8 cellular contexts compared by ENCODE assay signal in the genomic region with DNA sequence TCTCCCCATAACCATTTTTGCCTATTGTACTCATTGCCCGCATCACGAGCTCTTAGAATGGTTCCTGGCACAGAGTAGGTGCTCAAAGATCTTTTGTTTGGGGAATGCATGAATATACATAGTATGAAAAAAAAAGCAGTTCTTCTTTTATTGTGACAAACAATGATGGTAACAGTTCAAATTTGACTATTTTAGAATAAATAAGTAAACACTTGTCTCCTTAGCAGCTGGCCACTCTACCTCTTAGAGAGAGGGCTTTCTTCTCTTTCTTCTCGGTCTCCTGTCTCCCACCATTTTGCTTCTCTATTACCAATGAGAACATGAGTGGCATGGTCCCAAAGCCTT. TPM values are rescaled to one million over a fixed set of nuclear protein-coding genes. Genes with fewer than 3 reads are reported as not detected.
DNase-seq lines count a peak whose midpoint lies in the region; ATAC-seq, FAIRE-seq and TF ChIP-seq lines count a peak whose summit lies in the region.

No MANE protein-coding gene starts in this region.

- no peaks in the 10 kb centered on the region for H3K79me2 ChIP-seq in parathyroid adenoma

- H2AFZ ChIP-seq in parathyroid adenoma = peak overlapping the region; percentile 88

- H3K27ac ChIP-seq in CD4-positive, CD25-positive, alpha-beta regulatory T cell (ENCODE audit: insufficient read depth, low read length, poor library complexity, severe bottlenecking) = peak overlapping the region; percentile 80
- H3K27ac ChIP-seq in parathyroid adenoma = peak overlapping the region; percentile 75

- peaks cover 5 to 43% (median 33%) of the 10 kb centered on the region in 4 donors for H3K4me1 Mint-ChIP-seq in CD4-positive, CD25-positive, alpha-beta regulatory T cell

- H3K4me2 ChIP-seq in parathyroid adenoma (ENCODE audit: low read length) = peak overlapping the region; percentile 99

- no peaks in the 10 kb centered on the region for H3K36me3 ChIP-seq in CD4-positive, CD25-positive, alpha-beta regulatory T cell (ENCODE audit: control insufficient read depth, insufficient read depth, low read length)
- H3K36me3 ChIP-seq in parathyroid adenoma (ENCODE audit: control insufficient read depth, insufficient read depth, low read length) = no peaks in the 10 kb centered on the region

- peak overlapping the region; percentile 50 to 88 (median 87) for H3K27ac Mint-ChIP-seq in CD4-positive, CD25-positive, alpha-beta regulatory T cell

- no peak for DNase-seq in CD4-positive, CD25-positive, alpha-beta regulatory T cell
- DNase-seq in NB4 (ENCODE audit: low read depth) (no peak), epithelial cell of proximal tubule (ENCODE audit: low read depth) (no peak), GM13976 (ENCODE audit: low spot score) (no peak), LoVo (ENCODE audit: low spot score) (no peak), RCC 7860 (ENCODE audit: low spot score) (no peak)

- H3K4me3 Mint-ChIP-seq in CD4-positive, CD25-positive, alpha-beta regulatory T cell = peak overlapping the region; percentile 68 to 97 (median 91)

- H3K4me3 ChIP-seq in CD4-positive, CD25-positive, alpha-beta regulatory T cell (ENCODE audit: low read depth, low read length) = peak overlapping the region; percentile 80
- H3K4me3 ChIP-seq in NB4 (ENCODE audit: low read depth, low read length) (peak overlapping the region; percentile 50), epithelial cell of proximal tubule (ENCODE audit: low read depth, low read length) (peak overlapping the region; percentile 80), parathyroid adenoma (ENCODE audit: low read depth, low read length) (peak overlapping the region; percentile 83)

- no peak overlapping the region for H3K9ac ChIP-seq in parathyroid adenoma

- no peak for ATAC-seq in CD4-positive, CD25-positive, alpha-beta regulatory T cell (ENCODE audit: low read depth in 2 of 2)
- ATAC-seq in GM19455 (IDR thresholded peaks at IDR 0.05; ENCODE audit: unreplicated experiment) = peak; percentile 3

- no peaks in the 10 kb centered on the region for H3K9me3 ChIP-seq in CD4-positive, CD25-positive, alpha-beta regulatory T cell (ENCODE audit: control insufficient read depth in 2 of 2, low read length in 2 of 2)
- no peaks in the 10 kb centered on the region for H3K9me3 ChIP-seq in parathyroid adenoma (ENCODE audit: control insufficient read depth, low read length)

- peaks cover 0 to 2% (median 0%) of the 10 kb centered on the region in 7 donors for H3K9me3 Mint-ChIP-seq in CD4-positive, CD25-positive, alpha-beta regulatory T cell

- H3K36me3 Mint-ChIP-seq in CD4-positive, CD25-positive, alpha-beta regulatory T cell = no peaks in the 10 kb centered on the region

- TF ChIP-seq CTCF in NB4 (IDR thresholded peaks at IDR 0.05; ENCODE audit: low read depth, low read length) (no peak), epithelial cell of proximal tubule (conservative IDR thresholded peaks at IDR 0.05; ENCODE audit: low read depth, low read length) (no peak), parathyroid adenoma (IDR thresholded peaks at IDR 0.05) (no peak), GM13976 (IDR thresholded peaks at IDR 0.05; ENCODE audit: borderline replicate concordance, control extremely low read depth, extremely low read depth, insufficient read depth, missing control alignments) (no peak)

- in situ Hi-C loops in GM13976 (cut with MboI; ENCODE audit: low sequenced_read_pairs, unreplicated experiment) = no loop called here

- FAIRE-seq in RCC 7860 (lab: Jason Lieb, UNC) = no peak

- H3K27me3 ChIP-seq in CD4-positive, CD25-positive, alpha-beta regulatory T cell (ENCODE audit: control insufficient read depth, insufficient read depth, low read length) = no peaks in the 10 kb centered on the region
- H3K27me3 ChIP-seq in parathyroid adenoma (ENCODE audit: control insufficient read depth, insufficient read depth, low read length) = no peaks in the 10 kb centered on the region

- peaks cover 36% of the 10 kb centered on the region for H3K27me3 Mint-ChIP-seq in CD4-positive, CD25-positive, alpha-beta regulatory T cell

- TF ChIP-seq POLR2A in NB4 (IDR thresholded peaks at IDR 0.05; ENCODE audit: extremely low read depth, insufficient read length) = no peak

- peaks cover 39% of the 10 kb centered on the region for H3K4me1 ChIP-seq in CD4-positive, CD25-positive, alpha-beta regulatory T cell (ENCODE audit: control insufficient read depth, insufficient read depth, low read length, poor library complexity, severe bottlenecking)
- peaks cover 3% of the 10 kb centered on the region for H3K4me1 ChIP-seq in parathyroid adenoma

RNA-seq across cellular contexts. Expression of a gene that starts 0.7 kb away (rescaled TPM):
- total RNA-seq in CD4-positive, CD25-positive, alpha-beta regulatory T cell = 27.7 TPM
- polyA plus RNA-seq in CD4-positive, CD25-positive, alpha-beta regulatory T cell = 10 to 100 TPM; 22.0 to 42.0 (median 25.0) TPM
- total RNA-seq in epithelial cell of proximal tubule = 16.8 and 18.1 TPM in 2 replicates
